ENCODE assay signal across 14 cellular contexts in the genomic region with DNA sequence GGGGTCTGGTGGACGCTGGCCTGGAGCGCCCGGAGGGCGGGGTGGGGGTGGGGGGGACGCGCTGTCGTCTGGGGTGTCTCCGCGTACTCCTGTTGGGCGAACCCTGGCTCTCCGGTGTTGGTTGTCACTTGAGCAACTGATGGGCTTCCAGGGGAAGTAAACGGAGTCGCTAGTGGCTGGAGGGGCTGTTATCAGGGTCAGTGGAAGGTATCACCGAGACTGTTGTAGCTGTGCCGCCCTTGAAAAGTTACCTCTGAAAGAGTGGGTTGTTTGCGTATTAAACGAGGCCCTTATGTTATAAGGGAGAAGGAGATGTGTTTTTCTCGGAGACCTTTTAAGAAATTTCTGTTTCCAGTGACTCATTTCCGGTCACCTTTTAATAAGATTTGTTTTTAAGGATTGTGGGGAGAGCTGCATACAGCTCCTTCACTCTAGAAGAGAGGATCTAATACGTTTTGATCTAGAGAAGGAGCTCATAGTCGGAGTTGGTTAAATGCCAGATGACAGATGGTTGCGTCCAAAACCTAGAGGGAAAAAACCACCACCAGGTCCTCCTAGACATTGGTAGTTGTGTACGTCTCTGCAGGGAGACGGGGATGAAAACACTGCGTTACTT. TPM values are rescaled to one million over a fixed set of nuclear protein-coding genes. Genes with fewer than 3 reads are reported as not detected.
A peak's percentile ranks its signal among the peaks of the same experiment; 100 is the strongest.
DNase-seq lines count a peak whose midpoint lies in the region; TF ChIP-seq lines count a peak whose summit lies in the region.
"Had no signal": no experiment of that assay in that cellular context is flagged by ENCODE, and none has a peak within 500 bp of the region (broad histone marks: within the 10 kb centered on the region; RNA-seq: fewer than 3 reads in every experiment).

No MANE protein-coding gene starts in this region.

- DNase-seq in DMS53 treated with DMSO at 0.1 percent for 48 hours (lab: John Stamatoyannopoulos, UW; ENCODE audit: unreplicated experiment) (peak; percentile 28), NCI-H82 (lab: John Stamatoyannopoulos, UW) (peak; percentile 84), esophagus squamous epithelium (lab: John Stamatoyannopoulos, UW) (no peak), progenitor cell of endocrine pancreas (ENCODE audit: low spot score, unreplicated experiment) (no peak), dedifferentiated amniotic fluid mesenchymal stem cell (ENCODE audit: extremely low spot score) (no peak), globus pallidus (ENCODE audit: low spot score) (no peak)
- DNase-seq in activated effector memory CD4-positive, alpha-beta T cell treated with anti-CD3 and anti-CD28 coated beads, Interleukin-2, amount 50 U/mL, for 16 hours = no peak
- DNase-seq in activated T-helper 1 cell treated with anti-CD3 and anti-CD28 coated beads, Interleukin-12 subunit alpha, Interleukin-12 subunit beta, Interleukin-2, Interleukin-4 antibody, amounts not matched to agents 30 ng/mL and 10 ng/mL and 1 ng/mL, durations not matched to agents 14 hours and 24 hours and 36 hours (ENCODE audit: low spot score) = no peak
- DNase-seq: amniotic stem cell, GDM1, GOT3 had no signal

- H3K36me3 ChIP-seq in esophagus squamous epithelium = no peaks in the 10 kb centered on the region

- peaks cover 5% of the 10 kb centered on the region for H3K4me1 Mint-ChIP-seq in progenitor cell of endocrine pancreas (ENCODE audit: low read depth)
- no peaks in the 10 kb centered on the region for H3K4me1 Mint-ChIP-seq in activated T-helper 1 cell treated with anti-CD3 and anti-CD28 coated beads, Interleukin-12 subunit alpha, Interleukin-12 subunit beta, Interleukin-2, Interleukin-4 antibody, amounts not matched to agents 30 ng/mL and 10 ng/mL and 1 ng/mL, durations not matched to agents 14 hours and 24 hours and 36 hours (ENCODE audit: low read depth)

- H3K4me3 Mint-ChIP-seq in progenitor cell of endocrine pancreas (ENCODE audit: low read depth) = peak overlapping the region; percentile 79
- no peak overlapping the region for H3K4me3 Mint-ChIP-seq in activated T-helper 1 cell treated with anti-CD3 and anti-CD28 coated beads, Interleukin-12 subunit alpha, Interleukin-12 subunit beta, Interleukin-2, Interleukin-4 antibody, amounts not matched to agents 30 ng/mL and 10 ng/mL and 1 ng/mL, durations not matched to agents 14 hours and 24 hours and 36 hours

- H3K4me3 ChIP-seq in esophagus squamous epithelium = peak overlapping the region in 3 of 4 donors; percentile 28 to 57 (median 41)

- H3K27ac ChIP-seq in esophagus squamous epithelium = no peak overlapping the region

- peaks cover 0 to 29% (median 8%) of the 10 kb centered on the region in 3 donors for H3K4me1 ChIP-seq in esophagus squamous epithelium

- no peak for TF ChIP-seq POLR2A in esophagus squamous epithelium (IDR thresholded peaks at IDR 0.05)

- TF ChIP-seq CTCF in esophagus squamous epithelium (IDR thresholded peaks at IDR 0.05) (no peak), progenitor cell of endocrine pancreas (IDR thresholded peaks at IDR 0.05; ENCODE audit: unreplicated experiment) (no peak)

- H3K9me3 Mint-ChIP-seq in progenitor cell of endocrine pancreas (ENCODE audit: low read depth) = no peaks in the 10 kb centered on the region
- no peaks in the 10 kb centered on the region for H3K9me3 Mint-ChIP-seq in activated T-helper 1 cell treated with anti-CD3 and anti-CD28 coated beads, Interleukin-12 subunit alpha, Interleukin-12 subunit beta, Interleukin-2, Interleukin-4 antibody, amounts not matched to agents 30 ng/mL and 10 ng/mL and 1 ng/mL, durations not matched to agents 14 hours and 24 hours and 36 hours
- H3K9me3 Mint-ChIP-seq: stimulated activated naive CD8-positive, alpha-beta T cell treated with anti-CD3 and anti-CD28 coated beads, Interleukin-15, amount 100 ng/mL, for 72 hours had no signal

- H3K36me3 Mint-ChIP-seq in progenitor cell of endocrine pancreas (ENCODE audit: insufficient read depth) = no peaks in the 10 kb centered on the region
- H3K36me3 Mint-ChIP-seq in activated T-helper 1 cell treated with anti-CD3 and anti-CD28 coated beads, Interleukin-12 subunit alpha, Interleukin-12 subunit beta, Interleukin-2, Interleukin-4 antibody, amounts not matched to agents 30 ng/mL and 10 ng/mL and 1 ng/mL, durations not matched to agents 14 hours and 24 hours and 36 hours (ENCODE audit: low read depth) = no peaks in the 10 kb centered on the region

- peaks cover 70% of the 10 kb centered on the region for H3K27me3 Mint-ChIP-seq in progenitor cell of endocrine pancreas
- peaks cover 45% of the 10 kb centered on the region for H3K27me3 Mint-ChIP-seq in activated T-helper 1 cell treated with anti-CD3 and anti-CD28 coated beads, Interleukin-12 subunit alpha, Interleukin-12 subunit beta, Interleukin-2, Interleukin-4 antibody, amounts not matched to agents 30 ng/mL and 10 ng/mL and 1 ng/mL, durations not matched to agents 14 hours and 24 hours and 36 hours (ENCODE audit: insufficient read depth)

- H3K27ac Mint-ChIP-seq in progenitor cell of endocrine pancreas = no peak overlapping the region
- no peak overlapping the region for H3K27ac Mint-ChIP-seq in activated T-helper 1 cell treated with anti-CD3 and anti-CD28 coated beads, Interleukin-12 subunit alpha, Interleukin-12 subunit beta, Interleukin-2, Interleukin-4 antibody, amounts not matched to agents 30 ng/mL and 10 ng/mL and 1 ng/mL, durations not matched to agents 14 hours and 24 hours and 36 hours
- H3K27ac Mint-ChIP-seq: stimulated activated naive CD8-positive, alpha-beta T cell treated with anti-CD3 and anti-CD28 coated beads, Interleukin-15, amount 100 ng/mL, for 72 hours had no signal

- intact Hi-C loops in esophagus squamous epithelium (cut with DNase I) = no loop called here
- intact Hi-C loops in activated T-helper 1 cell treated with anti-CD3 and anti-CD28 coated beads, Interleukin-12 subunit alpha, Interleukin-12 subunit beta, Interleukin-2, Interleukin-4 antibody, amounts not matched to agents 30 ng/mL and 10 ng/mL and 1 ng/mL, durations not matched to agents 14 hours and 24 hours and 36 hours (cut with micrococcal nuclease) = no loop called here

- no peaks in the 10 kb centered on the region for H3K9me3 ChIP-seq in esophagus squamous epithelium

- peaks cover 0 to 75% (median 4%) of the 10 kb centered on the region in 4 donors for H3K27me3 ChIP-seq in esophagus squamous epithelium

- 19 to 21% methylated on average over 13 to 14 of the region's 25 CpGs for WGBS in esophagus squamous epithelium, 2 donors

RNA-seq across cellular contexts. Expression of gene DBX2, which starts 0.7 kb away (rescaled TPM):
- total RNA-seq in esophagus squamous epithelium (not detected), progenitor cell of endocrine pancreas (not detected in 2 replicates)
- not detected in 2 replicates for total RNA-seq in activated T-helper 1 cell treated with anti-CD3 and anti-CD28 coated beads, Interleukin-12 subunit alpha, Interleukin-12 subunit beta, Interleukin-2, Interleukin-4 antibody, amounts not matched to agents 30 ng/mL and 10 ng/mL and 1 ng/mL, durations not matched to agents 14 hours and 24 hours and 36 hours
- total RNA-seq: HT-29; T-helper 1 cell treated with Interleukin-12 subunit alpha and Interleukin-12 subunit beta and Interleukin-4 antibody, amounts not matched to agents 30 ng/mL and 1 ng/mL, for 36 hours had no signal

Comparison
In these comparisons a context has a peak if more than half of its experiments do, and no peak if none do; other contexts are left out.
1. DNase-seq: peak in DMS53 treated with DMSO at 0.1 percent for 48 hours (single experiment) and NCI-H82 (single experiment); none in esophagus squamous epithelium (single experiment), progenitor cell of endocrine pancreas (single experiment), activated effector memory CD4-positive, alpha-beta T cell treated with anti-CD3 and anti-CD28 coated beads, Interleukin-2, amount 50 U/mL, for 16 hours (single experiment), dedifferentiated amniotic fluid mesenchymal stem cell (single experiment), globus pallidus (single experiment) and activated T-helper 1 cell treated with anti-CD3 and anti-CD28 coated beads, Interleukin-12 subunit alpha, Interleukin-12 subunit beta, Interleukin-2, Interleukin-4 antibody, amounts not matched to agents 30 ng/mL and 10 ng/mL and 1 ng/mL, durations not matched to agents 14 hours and 24 hours and 36 hours (single experiment).